ENCODE assay signal across 9 cellular contexts in the genomic region with DNA sequence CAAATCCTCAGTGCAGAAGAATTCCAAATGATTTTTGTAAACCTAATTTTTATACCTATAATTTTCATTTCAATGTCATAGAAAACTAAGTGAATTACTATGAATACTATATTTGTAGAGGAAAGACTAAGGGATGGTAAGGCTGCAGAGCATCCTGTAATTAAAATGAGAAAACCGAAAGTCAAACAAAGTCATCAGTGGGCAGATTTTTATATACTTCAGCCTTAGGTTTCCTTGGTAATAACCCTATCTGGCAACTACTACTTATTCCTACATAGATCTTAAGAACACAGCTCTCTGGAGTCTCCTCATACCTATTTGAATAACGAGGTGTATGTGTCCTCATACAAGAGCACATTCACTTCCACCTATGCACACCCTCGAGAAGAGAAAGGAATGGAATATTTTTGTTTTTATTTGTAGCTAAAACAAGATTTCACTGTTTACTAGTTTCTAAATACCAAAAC.
DNase-seq lines count a peak whose midpoint lies in the region; ATAC-seq and TF ChIP-seq lines count a peak whose summit lies in the region.
"Had no signal": no experiment of that assay in that cellular context is flagged by ENCODE, and none has a peak within 500 bp of the region (broad histone marks: within the 10 kb centered on the region; RNA-seq: fewer than 3 reads in every experiment).

No MANE protein-coding gene starts in this region.

- H3K36me3 ChIP-seq in SK-N-SH (replicated peaks in 1 of 2; ENCODE audit: control insufficient read depth in 1 of 2, insufficient read depth in 2 of 2, low read length in 1 of 2), result no peaks in the 10 kb centered on the region
- H3K36me3 ChIP-seq in upper lobe of left lung, result no peaks in the 10 kb centered on the region

- POLR2A ChIA-PET in SK-N-SH (lab: Yijun Ruan, JAX), result no interaction called here

- no peaks in the 10 kb centered on the region for H3K9me3 ChIP-seq in SK-N-SH
- no peaks in the 10 kb centered on the region for H3K9me3 ChIP-seq in upper lobe of left lung

- H3K27ac Mint-ChIP-seq in activated naive CD4-positive, alpha-beta T cell treated with anti-CD3 and anti-CD28 coated beads, Interleukin-2, amount 50 U/mL, for 24 hours, result peak overlapping the region; percentile 94

- peaks cover 16% of the 10 kb centered on the region for H3F3A ChIP-seq in SK-N-SH (replicated peaks; ENCODE audit: insufficient read depth)

- WGBS in SK-N-SH (ENCODE audit: low lambda C conversion rate), result 32% methylated on average over 3 of the region's 3 CpGs
- 28 to 35% methylated on average over 3 of the region's 3 CpGs for WGBS in upper lobe of left lung, 2 donors

- H3K4me1 ChIP-seq in SK-N-SH (ENCODE audit: control insufficient read depth in 1 of 2, insufficient read depth in 2 of 2, low read depth in 1 of 2, low read length in 1 of 2) (peaks cover 0 to 6% of the 10 kb centered on the region in 2 experiments; a peak in 2 of 4 replicates), upper lobe of left lung (peaks cover 15 to 20% (median 16%) of the 10 kb centered on the region in 4 donors)

- ATAC-seq in upper lobe of left lung (ENCODE audit: low FRiP score in 2 of 2) (peak in 1 of 2 donors; percentile 14), HG03571 (IDR thresholded peaks at IDR 0.05; ENCODE audit: unreplicated experiment) (no peak)

- H3K79me2 ChIP-seq in SK-N-SH (ENCODE audit: insufficient read depth), result no peaks in the 10 kb centered on the region

- H3K4me1 Mint-ChIP-seq in activated naive CD4-positive, alpha-beta T cell treated with anti-CD3 and anti-CD28 coated beads, Interleukin-2, amount 50 U/mL, for 24 hours, result peaks cover 38% of the 10 kb centered on the region

- peak overlapping the region; percentile 61 for H3K9ac ChIP-seq in SK-N-SH

- no peak for TF ChIP-seq RAD21 in SK-N-SH (IDR thresholded peaks at IDR 0.05; ENCODE audit: low read length)

- no peaks in the 10 kb centered on the region for H4K20me1 ChIP-seq in SK-N-SH (ENCODE audit: insufficient read depth)

- H3K4me3 ChIP-seq in SK-N-SH (ENCODE audit: low read depth in 2 of 2, low read length in 1 of 2) (peak overlapping the region in 1 of 2 experiments; percentile 18; a peak in 1 of 4 replicates), fibroblast of villous mesenchyme (ENCODE audit: low read depth, low read length) (peak overlapping the region; percentile 22), upper lobe of left lung (peak overlapping the region in 1 of 4 donors; percentile 2)

- CTCF ChIA-PET in SK-N-SH (lab: Yijun Ruan, JAX), result no interaction called here

- no peak overlapping the region for H3K4me3 Mint-ChIP-seq in activated naive CD4-positive, alpha-beta T cell treated with anti-CD3 and anti-CD28 coated beads, Interleukin-2, amount 50 U/mL, for 24 hours

- H3K36me3 Mint-ChIP-seq in activated naive CD4-positive, alpha-beta T cell treated with anti-CD3 and anti-CD28 coated beads, Interleukin-2, amount 50 U/mL, for 24 hours, result no peaks in the 10 kb centered on the region
- H3K36me3 Mint-ChIP-seq: brain had no signal

- DNase-seq in activated naive CD4-positive, alpha-beta T cell (lab: John Stamatoyannopoulos, UW), result no peak
- DNase-seq in SK-N-SH (no peak), fibroblast of villous mesenchyme (ENCODE audit: low read depth) (no peak), upper lobe of left lung (no peak), NOMO-1 treated with DMSO at 0.1 percent for 48 hours (lab: John Stamatoyannopoulos, UW; ENCODE audit: unreplicated experiment) (no peak)
- DNase-seq in activated CD4-positive, alpha-beta T cell treated with anti-CD3 and anti-CD28 coated beads for 48 hours, result no peak

- H3K9me3 Mint-ChIP-seq in activated naive CD4-positive, alpha-beta T cell treated with anti-CD3 and anti-CD28 coated beads, Interleukin-2, amount 50 U/mL, for 24 hours, result no peaks in the 10 kb centered on the region
- H3K9me3 Mint-ChIP-seq: brain had no signal

- no peak for TF ChIP-seq CTCF in SK-N-SH (IDR thresholded peaks at IDR 0.05)
- TF ChIP-seq CTCF in fibroblast of villous mesenchyme (IDR thresholded peaks at IDR 0.05; ENCODE audit: insufficient read depth, low read depth, low read length), result no peak
- no peak for TF ChIP-seq CTCF in upper lobe of left lung (IDR thresholded peaks at IDR 0.05)

- H2AFZ ChIP-seq in SK-N-SH (ENCODE audit: low read depth), result peak overlapping the region; percentile 29; the same call in 1 of the 2 replicates

- H3K9me2 ChIP-seq in SK-N-SH, result no peaks in the 10 kb centered on the region

- H3K27me3 Mint-ChIP-seq in activated naive CD4-positive, alpha-beta T cell treated with anti-CD3 and anti-CD28 coated beads, Interleukin-2, amount 50 U/mL, for 24 hours, result no peaks in the 10 kb centered on the region

- H3K4me2 ChIP-seq in SK-N-SH, result peak overlapping the region; percentile 43; the same call in 1 of the 2 replicates

- H3K27ac ChIP-seq in SK-N-SH (ENCODE audit: low read depth in 2 of 2, low read length in 1 of 2), result peak overlapping the region in 1 of 2 experiments; percentile 98; a peak in 2 of 4 replicates
- peak overlapping the region in 3 of 4 donors; percentile 64 to 79 (median 65) for H3K27ac ChIP-seq in upper lobe of left lung

- TF ChIP-seq EP300 in SK-N-SH (IDR thresholded peaks at IDR 0.05; ENCODE audit: borderline replicate concordance in 1 of 2, low read depth in 1 of 2, low read length in 1 of 2), result no peak
- no peak for TF ChIP-seq EP300 in upper lobe of left lung (IDR thresholded peaks at IDR 0.05)

- no peak for TF ChIP-seq POLR2A in upper lobe of left lung (IDR thresholded peaks at IDR 0.05)

- H3K27me3 ChIP-seq in SK-N-SH (ENCODE audit: insufficient read depth), result no peaks in the 10 kb centered on the region
- no peaks in the 10 kb centered on the region for H3K27me3 ChIP-seq in upper lobe of left lung

TF ChIP-seq in SK-N-SH, 30 proteins besides CTCF, POLR2A, EP300 and RAD21 (continues in another document):
- TF ChIP-seq, protein P1, sequence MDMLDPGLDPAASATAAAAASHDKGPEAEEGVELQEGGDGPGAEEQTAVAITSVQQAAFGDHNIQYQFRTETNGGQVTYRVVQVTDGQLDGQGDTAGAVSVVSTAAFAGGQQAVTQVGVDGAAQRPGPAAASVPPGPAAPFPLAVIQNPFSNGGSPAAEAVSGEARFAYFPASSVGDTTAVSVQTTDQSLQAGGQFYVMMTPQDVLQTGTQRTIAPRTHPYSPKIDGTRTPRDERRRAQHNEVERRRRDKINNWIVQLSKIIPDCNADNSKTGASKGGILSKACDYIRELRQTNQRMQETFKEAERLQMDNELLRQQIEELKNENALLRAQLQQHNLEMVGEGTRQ (IDR thresholded peaks at IDR 0.05; ENCODE audit: borderline replicate concordance, low read depth, low read length), result no peak
- TF ChIP-seq FOSL2 (IDR thresholded peaks at IDR 0.05; ENCODE audit: borderline replicate concordance, low read depth), result no peak
- TF ChIP-seq, protein P2, sequence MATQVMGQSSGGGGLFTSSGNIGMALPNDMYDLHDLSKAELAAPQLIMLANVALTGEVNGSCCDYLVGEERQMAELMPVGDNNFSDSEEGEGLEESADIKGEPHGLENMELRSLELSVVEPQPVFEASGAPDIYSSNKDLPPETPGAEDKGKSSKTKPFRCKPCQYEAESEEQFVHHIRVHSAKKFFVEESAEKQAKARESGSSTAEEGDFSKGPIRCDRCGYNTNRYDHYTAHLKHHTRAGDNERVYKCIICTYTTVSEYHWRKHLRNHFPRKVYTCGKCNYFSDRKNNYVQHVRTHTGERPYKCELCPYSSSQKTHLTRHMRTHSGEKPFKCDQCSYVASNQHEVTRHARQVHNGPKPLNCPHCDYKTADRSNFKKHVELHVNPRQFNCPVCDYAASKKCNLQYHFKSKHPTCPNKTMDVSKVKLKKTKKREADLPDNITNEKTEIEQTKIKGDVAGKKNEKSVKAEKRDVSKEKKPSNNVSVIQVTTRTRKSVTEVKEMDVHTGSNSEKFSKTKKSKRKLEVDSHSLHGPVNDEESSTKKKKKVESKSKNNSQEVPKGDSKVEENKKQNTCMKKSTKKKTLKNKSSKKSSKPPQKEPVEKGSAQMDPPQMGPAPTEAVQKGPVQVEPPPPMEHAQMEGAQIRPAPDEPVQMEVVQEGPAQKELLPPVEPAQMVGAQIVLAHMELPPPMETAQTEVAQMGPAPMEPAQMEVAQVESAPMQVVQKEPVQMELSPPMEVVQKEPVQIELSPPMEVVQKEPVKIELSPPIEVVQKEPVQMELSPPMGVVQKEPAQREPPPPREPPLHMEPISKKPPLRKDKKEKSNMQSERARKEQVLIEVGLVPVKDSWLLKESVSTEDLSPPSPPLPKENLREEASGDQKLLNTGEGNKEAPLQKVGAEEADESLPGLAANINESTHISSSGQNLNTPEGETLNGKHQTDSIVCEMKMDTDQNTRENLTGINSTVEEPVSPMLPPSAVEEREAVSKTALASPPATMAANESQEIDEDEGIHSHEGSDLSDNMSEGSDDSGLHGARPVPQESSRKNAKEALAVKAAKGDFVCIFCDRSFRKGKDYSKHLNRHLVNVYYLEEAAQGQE (IDR thresholded peaks at IDR 0.05; ENCODE audit: low read depth, low read length), result no peak
- TF ChIP-seq TEAD4 (IDR thresholded peaks at IDR 0.05; ENCODE audit: borderline replicate concordance, insufficient read depth), result no peak
- TF ChIP-seq RFX5 (IDR thresholded peaks at IDR 0.05; ENCODE audit: low read length), result no peak
- no peak for TF ChIP-seq TCF12 (IDR thresholded peaks at IDR 0.05)
- TF ChIP-seq, protein P3, sequence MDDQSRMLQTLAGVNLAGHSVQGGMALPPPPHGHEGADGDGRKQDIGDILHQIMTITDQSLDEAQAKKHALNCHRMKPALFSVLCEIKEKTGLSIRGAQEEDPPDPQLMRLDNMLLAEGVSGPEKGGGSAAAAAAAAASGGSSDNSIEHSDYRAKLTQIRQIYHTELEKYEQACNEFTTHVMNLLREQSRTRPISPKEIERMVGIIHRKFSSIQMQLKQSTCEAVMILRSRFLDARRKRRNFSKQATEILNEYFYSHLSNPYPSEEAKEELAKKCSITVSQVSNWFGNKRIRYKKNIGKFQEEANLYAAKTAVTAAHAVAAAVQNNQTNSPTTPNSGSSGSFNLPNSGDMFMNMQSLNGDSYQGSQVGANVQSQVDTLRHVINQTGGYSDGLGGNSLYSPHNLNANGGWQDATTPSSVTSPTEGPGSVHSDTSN (IDR thresholded peaks at IDR 0.05), result no peak
- TF ChIP-seq ELF1 (IDR thresholded peaks at IDR 0.05), result no peak
- no peak for TF ChIP-seq FOXJ3 (CRISPR knock-in tag; IDR thresholded peaks at IDR 0.05)
- TF ChIP-seq JUND (IDR thresholded peaks at IDR 0.05), result no peak
- TF ChIP-seq GABPA (IDR thresholded peaks at IDR 0.05; ENCODE audit: low read depth), result no peak
- no peak for TF ChIP-seq NRF1 (IDR thresholded peaks at IDR 0.05; ENCODE audit: low read depth, low read length)
- no peak for TF ChIP-seq POLR2AphosphoS5 (IDR thresholded peaks at IDR 0.05; ENCODE audit: low read depth, low read length)
- TF ChIP-seq, protein P4, sequence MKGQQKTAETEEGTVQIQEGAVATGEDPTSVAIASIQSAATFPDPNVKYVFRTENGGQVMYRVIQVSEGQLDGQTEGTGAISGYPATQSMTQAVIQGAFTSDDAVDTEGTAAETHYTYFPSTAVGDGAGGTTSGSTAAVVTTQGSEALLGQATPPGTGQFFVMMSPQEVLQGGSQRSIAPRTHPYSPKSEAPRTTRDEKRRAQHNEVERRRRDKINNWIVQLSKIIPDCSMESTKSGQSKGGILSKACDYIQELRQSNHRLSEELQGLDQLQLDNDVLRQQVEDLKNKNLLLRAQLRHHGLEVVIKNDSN (IDR thresholded peaks at IDR 0.05; ENCODE audit: borderline replicate concordance, low read depth), result no peak
